In the genomic region with DNA sequence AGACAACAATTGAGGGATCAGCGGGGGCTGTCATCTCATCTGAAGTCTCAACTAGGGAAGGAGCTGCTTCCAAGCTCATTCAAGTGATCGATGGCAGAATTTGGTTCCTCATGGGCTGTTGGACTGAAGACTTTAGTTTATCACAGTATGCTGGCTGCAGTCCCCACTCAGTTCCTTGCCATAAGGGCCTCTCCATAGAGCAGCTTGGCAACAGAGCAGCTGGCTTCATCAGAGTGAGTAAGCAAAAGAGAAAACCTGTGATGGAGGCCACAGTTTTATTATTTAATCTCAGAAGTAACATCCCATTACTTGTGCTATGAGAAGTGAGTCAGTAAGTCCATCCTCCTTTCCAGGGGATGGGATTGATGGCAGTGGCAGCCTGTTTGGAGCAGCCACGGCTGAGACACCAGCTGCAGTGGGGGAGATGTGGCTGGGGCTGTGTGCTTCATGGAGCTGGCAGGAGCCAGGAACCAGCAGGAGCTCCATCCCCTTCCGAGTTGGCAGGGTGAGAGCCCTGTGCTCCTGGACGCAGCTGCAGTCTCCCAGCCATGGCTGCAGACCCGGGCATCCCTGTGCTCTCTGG, we compare ENCODE assay signal across 19 cellular contexts.
"Had no signal": no experiment of that assay in that cellular context is flagged by ENCODE, and none has a peak within 500 bp of the region (broad histone marks: within the 10 kb centered on the region; RNA-seq: fewer than 3 reads in every experiment).

No MANE protein-coding gene starts in this region.

- H3K27ac ChIP-seq: heart right ventricle, lower lobe of right lung, thoracic aorta, upper lobe of right lung had no signal

- H3K4me3 ChIP-seq: heart right ventricle, lower lobe of right lung, thoracic aorta, upper lobe of right lung had no signal

- ATAC-seq: activated CD8-positive, alpha-beta T cell treated with anti-CD3 and anti-CD28 coated beads for 36 hours; activated T-cell treated with anti-CD3 and anti-CD28 coated beads, Interleukin-2, amount 50 U/mL, for 4 hours; effector memory CD8-positive, alpha-beta T cell; heart right ventricle; left colon; lower lobe of right lung; sciatic nerve; WTC11 had no signal

- H3K36me3 ChIP-seq: heart right ventricle, lower lobe of right lung, thoracic aorta, upper lobe of right lung had no signal

- H3K4me1 ChIP-seq: heart right ventricle, lower lobe of right lung, upper lobe of right lung had no signal

- H3K4me1 Mint-ChIP-seq: activated naive CD4-positive, alpha-beta T cell treated with anti-CD3 and anti-CD28 coated beads, Interleukin-2, amount 50 U/mL, for 24 hours; brain; mesothelial cell of epicardium; WTC11 had no signal

- H3K4me3 Mint-ChIP-seq: activated CD8-positive, alpha-beta T cell treated with anti-CD3 and anti-CD28 coated beads for 36 hours; activated naive CD4-positive, alpha-beta T cell treated with anti-CD3 and anti-CD28 coated beads, Interleukin-2, amount 50 U/mL, for 24 hours; activated T-cell treated with anti-CD3 and anti-CD28 coated beads, Interleukin-2, amount 50 U/mL, for 4 hours; brain; dendritic cell treated with granulocyte-macrophage colony-stimulating factor and Interleukin-4, amounts not matched to agents 40 ng/mL and 50 ng/mL, for 4 days; effector memory CD8-positive, alpha-beta T cell; mesothelial cell of epicardium; stimulated activated naive CD8-positive, alpha-beta T cell treated with anti-CD3 and anti-CD28 coated beads, Interleukin-15, Interleukin-2, amounts not matched to agents 100 ng/mL and 50 ng/mL, for 24 hours; WTC11 had no signal

- H3K36me3 Mint-ChIP-seq: activated naive CD4-positive, alpha-beta T cell treated with anti-CD3 and anti-CD28 coated beads, Interleukin-2, amount 50 U/mL, for 24 hours; brain; mesothelial cell of epicardium; WTC11 had no signal

- H3K27ac Mint-ChIP-seq: activated CD8-positive, alpha-beta T cell treated with anti-CD3 and anti-CD28 coated beads for 36 hours; activated naive CD4-positive, alpha-beta T cell treated with anti-CD3 and anti-CD28 coated beads, Interleukin-2, amount 50 U/mL, for 24 hours; dendritic cell treated with granulocyte-macrophage colony-stimulating factor and Interleukin-4, amounts not matched to agents 40 ng/mL and 50 ng/mL, for 4 days; effector memory CD8-positive, alpha-beta T cell; mesothelial cell of epicardium; stimulated activated naive CD8-positive, alpha-beta T cell treated with anti-CD3 and anti-CD28 coated beads, Interleukin-15, Interleukin-2, amounts not matched to agents 100 ng/mL and 50 ng/mL, for 24 hours; WTC11 had no signal

- H3K9me3 ChIP-seq: lower lobe of right lung, thoracic aorta, upper lobe of right lung had no signal

- DNase-seq: activated CD4-positive, alpha-beta T cell treated with anti-CD3 and anti-CD28 coated beads for 48 hours; activated CD8-positive, alpha-beta T cell treated with anti-CD3 and anti-CD28 coated beads for 36 hours; activated effector memory CD4-positive, alpha-beta T cell treated with Interleukin-2 at 50 U/mL for 16 hours; activated T-cell treated with anti-CD3 and anti-CD28 coated beads, Interleukin-2, amount 50 U/mL, for 4 hours; central memory CD4-positive, alpha-beta T cell; effector memory CD8-positive, alpha-beta T cell; foreskin melanocyte; heart right ventricle; left colon; lower lobe of right lung; upper lobe of right lung had no signal

- H3K27me3 Mint-ChIP-seq: dendritic cell treated with granulocyte-macrophage colony-stimulating factor and Interleukin-4, amounts not matched to agents 40 ng/mL and 50 ng/mL, for 4 days; effector memory CD8-positive, alpha-beta T cell had no signal

- H3K9me3 Mint-ChIP-seq: activated CD8-positive, alpha-beta T cell treated with anti-CD3 and anti-CD28 coated beads for 36 hours; activated naive CD4-positive, alpha-beta T cell treated with anti-CD3 and anti-CD28 coated beads, Interleukin-2, amount 50 U/mL, for 24 hours; activated T-cell treated with anti-CD3 and anti-CD28 coated beads, Interleukin-2, amount 50 U/mL, for 4 hours; brain; dendritic cell treated with granulocyte-macrophage colony-stimulating factor and Interleukin-4, amounts not matched to agents 40 ng/mL and 50 ng/mL, for 4 days; mesothelial cell of epicardium; stimulated activated naive CD8-positive, alpha-beta T cell treated with anti-CD3 and anti-CD28 coated beads, Interleukin-15, Interleukin-2, amounts not matched to agents 100 ng/mL and 50 ng/mL, for 24 hours had no signal
